ENCODE assay signal across 7 cellular contexts in the genomic region with DNA sequence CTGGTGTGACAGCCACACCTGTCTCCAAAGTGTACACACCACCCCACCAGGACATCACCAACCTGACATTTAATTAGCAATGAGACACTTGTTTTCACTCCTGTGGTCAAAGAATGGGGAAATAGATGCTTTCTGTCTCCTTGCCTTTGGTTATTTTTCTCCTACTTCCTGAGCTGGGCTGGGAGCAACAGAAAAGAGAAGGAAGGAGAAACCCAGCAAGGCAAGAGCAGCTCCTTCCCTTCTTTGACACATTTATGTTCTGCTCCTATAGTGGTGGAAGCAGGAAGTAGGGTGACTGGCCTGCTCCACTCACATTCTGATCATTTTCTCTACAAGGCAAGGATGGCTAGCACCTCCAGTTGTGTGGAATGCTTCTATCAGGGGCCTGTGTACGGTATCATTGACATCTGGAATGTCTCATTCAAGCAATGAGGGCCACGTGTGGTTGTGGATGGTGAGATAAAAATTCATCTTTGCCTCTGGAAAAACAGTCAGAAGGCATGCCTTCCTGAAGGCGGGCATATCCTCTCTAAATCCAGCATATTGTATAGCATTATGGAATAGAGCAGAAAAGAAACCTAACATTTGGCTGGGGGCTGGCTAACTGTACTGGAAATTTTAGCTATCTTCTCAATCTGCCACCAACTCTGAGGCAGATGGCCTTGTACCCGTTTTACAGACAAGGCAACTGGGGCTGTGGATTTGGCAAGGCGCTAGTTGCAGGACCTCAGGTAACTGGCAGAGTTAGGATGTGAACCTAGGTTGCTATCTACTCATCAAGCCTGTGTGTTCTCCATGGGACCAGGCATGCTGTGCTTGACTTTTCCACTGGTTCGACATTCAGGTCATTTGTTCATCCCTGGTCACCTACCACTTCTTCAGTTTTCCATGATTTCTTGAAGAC. TPM values are rescaled to one million over a fixed set of nuclear protein-coding genes. Genes with fewer than 3 reads are reported as not detected.
DNase-seq lines count a peak whose midpoint lies in the region; ATAC-seq and TF ChIP-seq lines count a peak whose summit lies in the region.

No MANE protein-coding gene starts in this region.

- H3K9me3 ChIP-seq in HUES6 (ENCODE audit: control insufficient read depth, insufficient read depth, low read depth, low read length) (0 out of 2 replicates have a peak, but pooled peaks cover 6% of the 10 kb centered on the region), SU-DHL-6 (ENCODE audit: insufficient read depth, low read length) (no peaks in the 10 kb centered on the region)

- H3K27ac Mint-ChIP-seq in stimulated activated memory B cell treated with anti-CD40 and anti-IgM and Interleukin-4, amounts not matched to agents 10 μg/mL and 1 μg/mL and 100 μg/mL, for 72 hours, result peak overlapping the region; percentile 86

- H3K9me2 ChIP-seq in SU-DHL-6 (replicated peaks; ENCODE audit: insufficient read depth, low read length), result no peaks in the 10 kb centered on the region

- H4K20me1 ChIP-seq in SU-DHL-6 (ENCODE audit: low read depth, low read length), result no peaks in the 10 kb centered on the region

- DNase-seq in foreskin keratinocyte, result peak in 1 of 2 donors; percentile 22
- no peak for DNase-seq in RKO (ENCODE audit: low spot score)
- no peak for DNase-seq in NCI-H2171 treated with DMSO at 0.1 percent for 48 hours (lab: John Stamatoyannopoulos, UW)

- H2AFZ ChIP-seq in SU-DHL-6 (ENCODE audit: low read depth, low read length, severe bottlenecking), result peak overlapping the region; percentile 64

- peak overlapping the region; percentile 76; the same call in 1 of the 2 replicates for H3K27ac ChIP-seq in HUES6 (ENCODE audit: low read depth, low read length)
- peak overlapping the region; percentile 93 for H3K27ac ChIP-seq in SU-DHL-6 (ENCODE audit: low read depth, low read length)
- peak overlapping the region; percentile 100 for H3K27ac ChIP-seq in foreskin keratinocyte

- ATAC-seq in foreskin keratinocyte (no peak), GM18867 (IDR thresholded peaks at IDR 0.05; ENCODE audit: unreplicated experiment) (no peak)
- ATAC-seq in stimulated activated memory B cell treated with anti-CD40 and anti-IgM and Interleukin-4, amounts not matched to agents 10 μg/mL and 1 μg/mL and 100 μg/mL, for 72 hours, result no peak

- no peak for TF ChIP-seq CTCF in SU-DHL-6 (IDR thresholded peaks at IDR 0.05; ENCODE audit: insufficient read depth, low read length, poor library complexity, severe bottlenecking)
- TF ChIP-seq CTCF in foreskin keratinocyte (conservative IDR thresholded peaks at IDR 0.05), result no peak

- H3K4me3 Mint-ChIP-seq in stimulated activated memory B cell treated with anti-CD40 and anti-IgM and Interleukin-4, amounts not matched to agents 10 μg/mL and 1 μg/mL and 100 μg/mL, for 72 hours, result no peak overlapping the region

- H3K27me3 ChIP-seq in HUES6 (ENCODE audit: control insufficient read depth, insufficient read depth, low read length), result no peaks in the 10 kb centered on the region
- H3K27me3 ChIP-seq in SU-DHL-6 (ENCODE audit: low read length), result no peaks in the 10 kb centered on the region
- H3K27me3 ChIP-seq in foreskin keratinocyte, result no peaks in the 10 kb centered on the region

- no peaks in the 10 kb centered on the region for H3K79me2 ChIP-seq in SU-DHL-6 (ENCODE audit: insufficient read depth, low read length)

- H3K9ac ChIP-seq in HUES6 (ENCODE audit: low read length) (peak overlapping the region; percentile 68), SU-DHL-6 (ENCODE audit: low read length) (peak overlapping the region; percentile 44)

- H3K4me1 ChIP-seq in HUES6 (ENCODE audit: control insufficient read depth, insufficient read depth, low read length) (peaks cover 36% of the 10 kb centered on the region), foreskin keratinocyte (peaks cover 35% of the 10 kb centered on the region)

- peaks cover 44% of the 10 kb centered on the region for H3K4me1 Mint-ChIP-seq in stimulated activated memory B cell treated with anti-CD40 and anti-IgM and Interleukin-4, amounts not matched to agents 10 μg/mL and 1 μg/mL and 100 μg/mL, for 72 hours

- peak overlapping the region; percentile 70 for H3K4me2 ChIP-seq in SU-DHL-6 (ENCODE audit: low read depth, low read length, poor library complexity, severe bottlenecking)

- no peaks in the 10 kb centered on the region for H3K36me3 ChIP-seq in HUES6 (ENCODE audit: control insufficient read depth, insufficient read depth, low read length)
- no peaks in the 10 kb centered on the region for H3K36me3 ChIP-seq in SU-DHL-6 (ENCODE audit: low read length)

- H3K9me3 Mint-ChIP-seq in stimulated activated memory B cell treated with anti-CD40 and anti-IgM and Interleukin-4, amounts not matched to agents 10 μg/mL and 1 μg/mL and 100 μg/mL, for 72 hours, result no peaks in the 10 kb centered on the region

- H3K4me3 ChIP-seq in HUES6 (ENCODE audit: low read depth, low read length), result no peak overlapping the region
- no peak overlapping the region for H3K4me3 ChIP-seq in SU-DHL-6 (ENCODE audit: insufficient read depth, low read length, poor library complexity, severe bottlenecking)

- H3F3A ChIP-seq in SU-DHL-6 (ENCODE audit: insufficient read depth), result peaks cover 29% of the 10 kb centered on the region

- H3K27me3 Mint-ChIP-seq in stimulated activated memory B cell treated with anti-CD40 and anti-IgM and Interleukin-4, amounts not matched to agents 10 μg/mL and 1 μg/mL and 100 μg/mL, for 72 hours, result no peaks in the 10 kb centered on the region

- H3K36me3 Mint-ChIP-seq in stimulated activated memory B cell treated with anti-CD40 and anti-IgM and Interleukin-4, amounts not matched to agents 10 μg/mL and 1 μg/mL and 100 μg/mL, for 72 hours, result no peaks in the 10 kb centered on the region

RNA-seq across cellular contexts. Expression of a gene that starts 24.7 kb away (rescaled TPM):
- total RNA-seq in foreskin keratinocyte, result 141 and 152 TPM in 2 replicates
- polyA plus RNA-seq in foreskin keratinocyte, result 216 and 249 TPM in 2 replicates

RNA-seq across cellular contexts. Expression of a gene that starts 52.9 kb away (rescaled TPM):
- 72.8 and 73.9 TPM in 2 replicates for total RNA-seq in foreskin keratinocyte
- 38.7 and 44.5 TPM in 2 replicates for polyA plus RNA-seq in foreskin keratinocyte
